1 cellular context compared by ENCODE assay signal in genomic region chrX:40107291-40108083, GRCh38.
TF ChIP-seq lines count a peak whose summit lies in the region.

No MANE protein-coding gene starts in this region.

TF ChIP-seq in K562, 482 proteins besides CTCF, POLR2A, EP300 and RAD21 (continued from another document and continues in another):
- TF ChIP-seq ZBTB49 (CRISPR knock-in tag; IDR thresholded peaks at IDR 0.05; ENCODE audit: borderline replicate concordance) (no peak), ZNF655 (CRISPR knock-in tag; IDR thresholded peaks at IDR 0.05) (no peak), MLX (CRISPR knock-in tag; conservative IDR thresholded peaks at IDR 0.05) (no peak), HNRNPLL (IDR thresholded peaks at IDR 0.05; ENCODE audit: low read depth, low read length, poor library complexity, severe bottlenecking) (peak; percentile 9), NUFIP1 (IDR thresholded peaks at IDR 0.05; ENCODE audit: partially characterized antibody) (no peak), ZNF695 (CRISPR knock-in tag; IDR thresholded peaks at IDR 0.05) (no peak), FOXK1 (CRISPR knock-in tag; IDR thresholded peaks at IDR 0.05; ENCODE audit: borderline replicate concordance) (0 out of 2 replicates have a peak, but pooled peaks have one; percentile 52), HES1 (IDR thresholded peaks at IDR 0.05; ENCODE audit: low read depth) (no peak), VEZF1 (CRISPR knock-in tag; IDR thresholded peaks at IDR 0.05) (peak; percentile 35; the same call in 1 of the 2 replicates), ELF2 (CRISPR knock-in tag; IDR thresholded peaks at IDR 0.05) (no peak), RBFOX2 (IDR thresholded peaks at IDR 0.05; ENCODE audit: low read depth, low read length) (peak; percentile 78), USF1 (CRISPR knock-in tag; IDR thresholded peaks at IDR 0.05) (no peak), EHMT2 (IDR thresholded peaks at IDR 0.05) (no peak), RBM39 (optimal IDR thresholded peaks at IDR 0.05; ENCODE audit: low read depth, low read length) (no peak), MNT (conservative IDR thresholded peaks at IDR 0.05) (peak in 1 of 2 experiments; percentile 74; a peak in 2 of 4 replicates), SRF (CRISPR knock-in tag; IDR thresholded peaks at IDR 0.05) (no peak), MGA (IDR thresholded peaks at IDR 0.05) (peak; percentile 99), NBN (IDR thresholded peaks at IDR 0.05; ENCODE audit: low read depth) (no peak), BMI1 (IDR thresholded peaks at IDR 0.05; ENCODE audit: low read length) (no peak), GATA2 (CRISPR knock-in tag; IDR thresholded peaks at IDR 0.05) (no peak; the same call in 1 of the 2 replicates), CBX8 (IDR thresholded peaks at IDR 0.05; ENCODE audit: borderline replicate concordance, extremely low read depth, low read depth, low read length, poor library complexity, severe bottlenecking) (no peak), TFAP4 (CRISPR knock-in tag; IDR thresholded peaks at IDR 0.05; ENCODE audit: borderline replicate concordance) (peak; percentile 53; the same call in 1 of the 2 replicates), DIDO1 (tag; IDR thresholded peaks at IDR 0.05; ENCODE audit: low read depth) (no peak), ZNF217 (CRISPR knock-in tag; IDR thresholded peaks at IDR 0.05) (no peak), ZNF79 (CRISPR knock-in tag; IDR thresholded peaks at IDR 0.05; ENCODE audit: low read depth) (no peak), ARID2 (IDR thresholded peaks at IDR 0.05) (no peak), RHOXF2B (CRISPR knock-in tag; conservative IDR thresholded peaks at IDR 0.05) (no peak), YBX1 (IDR thresholded peaks at IDR 0.05) (no peak), FOXK2 (conservative IDR thresholded peaks at IDR 0.05 in 1 of 2, IDR thresholded peaks at IDR 0.05 in 1 of 2; ENCODE audit: low read depth in 2 of 2) (no peak), ZNF280B (CRISPR knock-in tag; IDR thresholded peaks at IDR 0.05) (no peak), GTF2B (IDR thresholded peaks at IDR 0.05; ENCODE audit: extremely low read depth, insufficient read length) (no peak), PPARD (CRISPR knock-in tag; IDR thresholded peaks at IDR 0.05) (no peak), MIER1 (IDR thresholded peaks at IDR 0.05; ENCODE audit: low read depth) (no peak)
